ENCODE assay signal across 29 cellular contexts in genomic region chr1:60037061-60037460, GRCh38. TPM values are rescaled to one million over a fixed set of nuclear protein-coding genes. Genes with fewer than 3 reads are reported as not detected.
"Had no signal": no experiment of that assay in that cellular context is flagged by ENCODE, and none has a peak within 500 bp of the region (broad histone marks: within the 10 kb centered on the region; RNA-seq: fewer than 3 reads in every experiment).

No MANE protein-coding gene starts in this region.

- H3K36me3 ChIP-seq: brain microvascular endothelial cell, cardiac muscle cell had no signal

- H3K4me1 Mint-ChIP-seq: activated CD4-positive, alpha-beta memory T cell treated with anti-CD3 and anti-CD28 coated beads, Interleukin-2, amount 10 ng/mL, durations not matched to agents 7 days and 5 days; activated CD4-positive, alpha-beta T cell treated with anti-CD3 and anti-CD28 coated beads for 36 hours; activated naive CD8-positive, alpha-beta T cell treated with anti-CD3 and anti-CD28 coated beads, Interleukin-2, amount 50 U/mL, for 24 hours; T-cell had no signal

- H3K27me3 Mint-ChIP-seq: activated CD4-positive, alpha-beta memory T cell treated with anti-CD3 and anti-CD28 coated beads, Interleukin-2, amount 10 ng/mL, durations not matched to agents 7 days and 5 days; activated CD4-positive, alpha-beta T cell treated with anti-CD3 and anti-CD28 coated beads for 36 hours had no signal

- H3K4me2 ChIP-seq: PC-9 had no signal

- H3K27ac Mint-ChIP-seq: activated CD4-positive, alpha-beta memory T cell treated with anti-CD3 and anti-CD28 coated beads, Interleukin-2, amount 10 ng/mL, durations not matched to agents 7 days and 5 days; activated CD4-positive, alpha-beta T cell treated with anti-CD3 and anti-CD28 coated beads for 36 hours; activated naive CD4-positive, alpha-beta T cell treated with anti-CD3 and anti-CD28 coated beads, Interleukin-2, amount 50 U/mL, for 72 hours; activated naive CD8-positive, alpha-beta T cell treated with anti-CD3 and anti-CD28 coated beads, Interleukin-2, amount 50 U/mL, for 24 hours; activated T-cell treated with anti-CD3 and anti-CD28 coated beads, Interleukin-2, amount 50 U/mL, for 72 hours; T-cell had no signal

- ATAC-seq: activated CD4-positive, alpha-beta T cell treated with anti-CD3 and anti-CD28 coated beads for 36 hours; activated naive CD4-positive, alpha-beta T cell treated with anti-CD3 and anti-CD28 coated beads, Interleukin-2, amount 50 U/mL, for 72 hours; activated naive CD8-positive, alpha-beta T cell treated with anti-CD3 and anti-CD28 coated beads, Interleukin-2, amount 50 U/mL, for 24 hours; activated T-cell treated with anti-CD3 and anti-CD28 coated beads, Interleukin-2, amount 50 U/mL, for 72 hours; K562; T-cell had no signal

- DNase-seq: activated CD4-positive, alpha-beta memory T cell treated with anti-CD3 and anti-CD28 coated beads, Interleukin-2, amount 10 ng/mL, durations not matched to agents 7 days and 5 days; activated CD4-positive, alpha-beta T cell treated with anti-CD3 and anti-CD28 coated beads for 36 hours; activated CD4-positive, alpha-beta T cell treated with anti-CD3 and anti-CD28 coated beads, Interleukin-2, amount 50 U/mL, for 1 hour; activated effector memory CD4-positive, alpha-beta T cell treated with anti-CD3 and anti-CD28 coated beads, Interleukin-2, amount 50 U/mL, for 16 hours; activated naive CD4-positive, alpha-beta T cell treated with Interleukin-2 at 50 U/mL for 16 hours; activated naive CD8-positive, alpha-beta T cell treated with anti-CD3 and anti-CD28 coated beads, Interleukin-2, amount 50 U/mL, for 24 hours; activated T-cell treated with anti-CD3 and anti-CD28 coated beads for 4 hours; activated T-cell treated with anti-CD3 and anti-CD28 coated beads, Interleukin-2, amount 50 U/mL, for 72 hours; amygdala; brain microvascular endothelial cell; Karpas-422; MM.1S; NCI-H1105; NCI-H1436; NCI-H1694 treated with DMSO at 0.1 percent for 48 hours; NCI-H2029 treated with DMSO at 0.1 percent for 48 hours; NCI-H510A treated with DMSO at 0.1 percent for 48 hours; NCI-H69; NK-92 treated with Interleukin-12 subunit alpha and Interleukin-12 subunit beta, amount 100 ng/mL, for 24 hours; PC-9; T-cell; T-helper 2 cell; T1000 had no signal

- H3K4me3 ChIP-seq: cardiac muscle cell, K562, PC-9, SK-N-MC had no signal

- H3K27ac ChIP-seq: brain microvascular endothelial cell, cardiac muscle cell, PC-9, SK-N-MC had no signal

- H3K4me3 Mint-ChIP-seq: activated CD4-positive, alpha-beta memory T cell treated with anti-CD3 and anti-CD28 coated beads, Interleukin-2, amount 10 ng/mL, durations not matched to agents 7 days and 5 days; activated CD4-positive, alpha-beta T cell treated with anti-CD3 and anti-CD28 coated beads for 36 hours; activated naive CD8-positive, alpha-beta T cell treated with anti-CD3 and anti-CD28 coated beads, Interleukin-2, amount 50 U/mL, for 24 hours; activated T-cell treated with anti-CD3 and anti-CD28 coated beads, Interleukin-2, amount 50 U/mL, for 72 hours; T-cell had no signal

- H3K36me3 Mint-ChIP-seq: activated naive CD4-positive, alpha-beta T cell treated with anti-CD3 and anti-CD28 coated beads, Interleukin-2, amount 50 U/mL, for 72 hours; T-cell had no signal

- H3K27me3 ChIP-seq: brain microvascular endothelial cell, cardiac muscle cell had no signal

- H2AFZ ChIP-seq: PC-9 had no signal

- H3K9me3 Mint-ChIP-seq: activated CD4-positive, alpha-beta memory T cell treated with anti-CD3 and anti-CD28 coated beads, Interleukin-2, amount 10 ng/mL, durations not matched to agents 7 days and 5 days; activated naive CD4-positive, alpha-beta T cell treated with anti-CD3 and anti-CD28 coated beads, Interleukin-2, amount 50 U/mL, for 72 hours; activated naive CD8-positive, alpha-beta T cell treated with anti-CD3 and anti-CD28 coated beads, Interleukin-2, amount 50 U/mL, for 24 hours; activated T-cell treated with anti-CD3 and anti-CD28 coated beads, Interleukin-2, amount 50 U/mL, for 72 hours; T-cell had no signal

RNA-seq across cellular contexts. Expression of gene C1orf87, which starts 36.5 kb away (rescaled TPM):
- total RNA-seq: activated CD4-positive, alpha-beta memory T cell treated with anti-CD3 and anti-CD28 coated beads, Interleukin-2, amount 10 ng/mL, durations not matched to agents 7 days and 5 days; activated CD4-positive, alpha-beta T cell treated with anti-CD3 and anti-CD28 coated beads for 36 hours; activated CD8-positive, alpha-beta memory T cell treated with anti-CD3 and anti-CD28 coated beads for 36 hours; activated naive CD4-positive, alpha-beta T cell treated with anti-CD3 and anti-CD28 coated beads, Interleukin-2, amount 50 U/mL, for 72 hours; activated T-cell treated with anti-CD3 and anti-CD28 coated beads, Interleukin-2, amount 50 U/mL, for 72 hours; astrocyte; cardiac muscle cell; K562; PC-9; T-cell had no signal
- polyA plus RNA-seq: cardiac muscle cell, K562 had no signal
